Comparison of ENCODE assay signal across 8 cellular contexts in the genomic region with DNA sequence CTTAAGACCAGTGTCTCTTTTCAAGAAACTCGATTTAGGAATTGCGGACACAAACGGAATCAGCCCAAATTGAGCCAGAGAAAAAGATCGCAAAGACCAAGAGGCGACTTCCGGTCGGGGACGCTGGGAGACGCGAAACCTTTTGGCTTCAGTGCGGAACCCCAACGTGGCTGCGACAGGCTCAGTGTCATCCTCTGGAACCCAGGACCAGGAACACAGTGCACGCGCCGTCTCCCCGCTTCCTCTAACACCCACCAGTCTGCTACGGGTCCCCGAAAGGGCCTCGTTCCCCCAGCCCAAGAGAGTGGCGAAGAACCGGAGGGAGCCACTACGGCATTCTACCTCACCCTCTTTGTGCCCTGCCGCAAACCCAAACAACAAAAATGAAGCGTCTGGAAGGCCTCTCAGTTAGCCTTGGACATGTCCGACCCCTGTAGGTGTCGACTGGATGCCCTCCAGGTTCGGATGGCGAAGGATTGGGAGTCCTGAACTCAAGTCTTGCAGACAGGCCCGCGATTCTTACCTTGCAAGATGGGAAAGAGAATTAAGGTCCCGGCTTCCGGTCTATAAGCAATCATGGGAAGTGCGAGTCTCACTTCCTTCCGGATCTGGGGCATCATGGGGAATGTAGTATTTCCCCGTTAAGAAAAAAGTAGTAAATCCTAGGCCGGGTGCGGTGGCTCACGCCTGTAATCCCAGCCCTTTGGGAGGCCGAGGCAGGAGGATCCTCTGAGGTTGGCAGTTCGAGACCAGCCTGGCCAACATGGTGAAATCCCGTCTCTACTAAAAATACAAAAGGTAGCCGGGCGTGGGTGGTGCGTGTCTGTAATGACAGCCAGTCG. TPM values are rescaled to one million over a fixed set of nuclear protein-coding genes. Genes with fewer than 3 reads are reported as not detected.
DNase-seq lines count a peak whose midpoint lies in the region; ATAC-seq, FAIRE-seq and TF ChIP-seq lines count a peak whose summit lies in the region.

A gene (minus strand): TSS at position 542 of the 842 bp plus-strand sequence. CDS start 949 bp downstream, outside the sequence.

- FAIRE-seq in urothelium cell line (lab: Jason Lieb, UNC): no peak

- H3K27ac ChIP-seq in angular gyrus (ENCODE audit: low read depth, low read length) (peak within 1 kb of the TSS; percentile 76), prostate gland (peak within 1 kb of the TSS; percentile 81 to 86)

- TF ChIP-seq CTCF in GM12865 (IDR thresholded peaks at IDR 0.05; ENCODE audit: insufficient read depth, low read depth, low read length, missing control alignments) (no peak), prostate gland (IDR thresholded peaks at IDR 0.05) (no peak)

- TF ChIP-seq POLR2A in prostate gland (IDR thresholded peaks at IDR 0.05): peak; percentile 61

- peak within 1 kb of the TSS; percentile 99 for H3K27ac Mint-ChIP-seq in T-helper 17 cell

- intact Hi-C loops in left ventricle myocardium superior (cut with micrococcal nuclease) (no loop called here), prostate gland (cut with DNase I) (no loop called here)

- no peaks in the 10 kb centered on the region for H3K4me1 ChIP-seq in prostate gland (replicated peaks)

- no peaks in the 10 kb centered on the region for H3K27me3 ChIP-seq in prostate gland (replicated peaks; ENCODE audit: insufficient read depth)

- no peaks in the 10 kb centered on the region for H3K27me3 Mint-ChIP-seq in T-helper 17 cell

- peak; percentile 83 for ATAC-seq in HG02798 (IDR thresholded peaks at IDR 0.05; ENCODE audit: poor library complexity, unreplicated experiment)
- peak; percentile 91 for ATAC-seq in T-helper 17 cell
- peak; percentile 95 for ATAC-seq in left ventricle myocardium superior

- H3K4me3 Mint-ChIP-seq in T-helper 17 cell: peak within 1 kb of the TSS; percentile 99

- peaks cover 2% of the 10 kb centered on the region for H3K36me3 Mint-ChIP-seq in T-helper 17 cell (ENCODE audit: low read depth)

- peak within 1 kb of the TSS; percentile 99 for H3K4me3 ChIP-seq in GM12865 (ENCODE audit: low read depth, low read length)
- peak within 1 kb of the TSS; percentile 53 to 60 for H3K4me3 ChIP-seq in prostate gland

- DNase-seq in GM12865 (ENCODE audit: low read depth) (peak; percentile 95), NCI-H146 treated with DMSO at 0.1 percent for 48 hours (lab: John Stamatoyannopoulos, UW; ENCODE audit: unreplicated experiment) (peak; percentile 87), T-helper 17 cell (peak; percentile 36 to 62 (median 50)), left ventricle myocardium superior (peak; percentile 68), prostate gland (ENCODE audit: low spot score) (peak; percentile 87), urothelium cell line (ENCODE audit: low spot score) (peak; percentile 89)

- 10% methylated on average over 46 of the region's 46 CpGs for WGBS in prostate gland

- H3K36me3 ChIP-seq in prostate gland: peaks cover 4 to 15% of the 10 kb centered on the region in 2 donors

- H3K9me3 ChIP-seq in T-helper 17 cell (ENCODE audit: control insufficient read depth, low read length, poor library complexity, severe bottlenecking) (no peaks in the 10 kb centered on the region), prostate gland (no peaks in the 10 kb centered on the region)

- H3K4me1 Mint-ChIP-seq in T-helper 17 cell: peaks cover 32% of the 10 kb centered on the region

RNA-seq across cellular contexts. Expression of the gene that starts here (rescaled TPM):
- 1,000 to 10,000 TPM; 1,682 to 1,686 TPM for total RNA-seq in T-helper 17 cell
- total RNA-seq in left ventricle myocardium superior: 606 TPM
- 1,000 to 10,000 TPM in 1 of 2 donors, 100 to 1,000 TPM in 1; 737 to 1,506 TPM for total RNA-seq in prostate gland

Comparison
In these comparisons a context has a peak if more than half of its experiments do, and no peak if none do; other contexts are left out.
1. Peak in every context shown above with its lines: DNase-seq, ATAC-seq, H3K4me3 ChIP-seq and H3K27ac ChIP-seq.